Comparison of ENCODE assay signal across 23 cellular contexts in the genomic region with DNA sequence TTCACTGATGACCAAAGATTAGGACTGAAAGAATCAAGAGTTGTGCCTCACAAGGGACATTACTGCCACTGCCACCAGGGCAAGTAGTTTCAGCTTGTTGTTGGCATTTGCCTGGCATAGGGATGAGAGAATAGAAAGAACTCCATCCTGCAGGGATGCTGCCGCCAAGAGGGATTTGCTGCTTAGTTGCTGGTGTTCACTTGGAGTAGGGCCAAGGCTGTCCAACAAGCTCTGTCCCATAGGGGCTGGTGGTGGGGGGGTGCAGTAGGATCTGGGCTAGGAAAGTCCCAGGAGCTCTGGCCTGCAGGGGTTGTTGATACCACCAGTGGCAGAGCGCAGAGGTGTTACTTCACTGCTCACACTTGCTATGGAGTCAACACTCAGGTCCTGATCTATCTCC.
"Had no signal": no experiment of that assay in that cellular context is flagged by ENCODE, and none has a peak within 500 bp of the region (broad histone marks: within the 10 kb centered on the region; RNA-seq: fewer than 3 reads in every experiment).

No MANE protein-coding gene starts in this region.

- DNase-seq: cortex of kidney; effector CD4-positive, alpha-beta T cell; foreskin keratinocyte; heart left ventricle; natural killer cell; occipital lobe; ovary; retina; right lobe of liver; small intestine; stimulated activated CD4-positive, alpha-beta T cell treated with anti-CD3 and anti-CD28 coated beads, Interleukin-15, amount 100 ng/mL, for 24 hours; stimulated activated CD4-positive, alpha-beta T cell treated with anti-CD3 and anti-CD28 coated beads, Interleukin-2, amount 100 ng/mL, for 48 hours; stimulated activated naive B cell treated with anti-CD40 and anti-IgM and Interleukin-4, amounts not matched to agents 10 μg/mL and 1 μg/mL and 100 μg/mL, for 72 hours; upper lobe of right lung had no signal

- H3K4me2 ChIP-seq: hepatocyte had no signal

- H3K27me3 ChIP-seq: heart left ventricle, hepatocyte, ovary, right lobe of liver, upper lobe of right lung had no signal

- FAIRE-seq: islet of Langerhans, small intestine had no signal

- H2AFZ ChIP-seq: hepatocyte had no signal

- H3K36me3 ChIP-seq: gastroesophageal sphincter, heart left ventricle, ovary, right lobe of liver, thoracic aorta, tibial nerve, upper lobe of right lung had no signal

- H3K9me3 ChIP-seq: gastroesophageal sphincter, heart left ventricle, ovary, right lobe of liver, thoracic aorta, tibial nerve, upper lobe of right lung had no signal

- H3K4me1 ChIP-seq: foreskin keratinocyte, gastroesophageal sphincter, right lobe of liver, tibial nerve, upper lobe of right lung had no signal

- H3K27ac ChIP-seq: epithelial cell of prostate, foreskin keratinocyte, gastroesophageal sphincter, heart left ventricle, hepatocyte, ovary, right lobe of liver, thoracic aorta, tibial nerve, upper lobe of right lung had no signal

- ATAC-seq: esophagus mucosa; foreskin keratinocyte; gastroesophageal sphincter; heart left ventricle; left lobe of liver; right lobe of liver; stimulated activated naive B cell treated with anti-CD40 and anti-IgM and Interleukin-4, amounts not matched to agents 10 μg/mL and 1 μg/mL and 100 μg/mL, for 72 hours; upper lobe of right lung had no signal

- H3K4me3 ChIP-seq: gastroesophageal sphincter, heart left ventricle, hepatocyte, lung, ovary, right lobe of liver, thoracic aorta, tibial nerve, upper lobe of right lung had no signal

- H3K79me2 ChIP-seq: hepatocyte had no signal
